Comparison of ENCODE assay signal across 31 cellular contexts in genomic region chr14:79570648-79571047, GRCh38.
"Had no signal": no experiment of that assay in that cellular context is flagged by ENCODE, and none has a peak within 500 bp of the region (broad histone marks: within the 10 kb centered on the region; RNA-seq: fewer than 3 reads in every experiment).

No MANE protein-coding gene starts in this region.

- H3K4me3 Mint-ChIP-seq: activated B cell treated with CpG ODN at 0.5 μM for 24 hours; activated CD8-positive, alpha-beta T cell treated with anti-CD3 and anti-CD28 coated beads for 36 hours; activated naive CD8-positive, alpha-beta T cell; activated T-cell treated with anti-CD3 and anti-CD28 coated beads, Interleukin-2, amount 50 U/mL, for 4 hours; activated T-helper 17 cell treated with anti-CD3 and anti-CD28 coated beads, Interleukin-2, amount 50 U/mL, for 72 hours; effector memory CD8-positive, alpha-beta T cell; T-helper 2 cell treated with Interferon-gamma antibody and Interleukin-4, amounts not matched to agents 5 μg/mL and 100 μg/mL, for 36 hours had no signal

- H3K36me3 Mint-ChIP-seq: activated naive CD8-positive, alpha-beta T cell had no signal

- ATAC-seq: activated CD4-positive, CD25-positive, alpha-beta regulatory T cell treated with anti-CD3 and anti-CD28 coated beads, Interleukin-2, amount 50 U/mL, for 24 hours; activated CD8-positive, alpha-beta T cell treated with anti-CD3 and anti-CD28 coated beads for 36 hours; activated T-cell treated with anti-CD3 and anti-CD28 coated beads, Interleukin-2, amount 50 U/mL, for 4 hours; activated T-helper 17 cell treated with anti-CD3 and anti-CD28 coated beads, Interleukin-2, amount 50 U/mL, for 72 hours; effector memory CD8-positive, alpha-beta T cell; foreskin keratinocyte; gastrocnemius medialis; heart right ventricle had no signal

- H3K27ac Mint-ChIP-seq: activated B cell treated with CpG ODN at 0.5 μM for 24 hours; activated CD8-positive, alpha-beta T cell treated with anti-CD3 and anti-CD28 coated beads for 36 hours; activated naive CD8-positive, alpha-beta T cell; activated T-helper 17 cell treated with anti-CD3 and anti-CD28 coated beads, Interleukin-2, amount 50 U/mL, for 72 hours; effector memory CD8-positive, alpha-beta T cell; T-helper 2 cell treated with Interferon-gamma antibody and Interleukin-4, amounts not matched to agents 5 μg/mL and 100 μg/mL, for 36 hours had no signal

- H3K79me2 ChIP-seq: hepatocyte had no signal

- H3K27ac ChIP-seq: brain microvascular endothelial cell, esophagus muscularis mucosa, foreskin keratinocyte, gastrocnemius medialis, heart right ventricle, hepatocyte, WERI-Rb-1 had no signal

- H3K4me1 Mint-ChIP-seq: activated B cell treated with CpG ODN at 0.5 μM for 24 hours; activated T-helper 17 cell treated with anti-CD3 and anti-CD28 coated beads, Interleukin-2, amount 50 U/mL, for 72 hours had no signal

- DNase-seq: activated B cell treated with CpG ODN at 0.5 μM for 24 hours; activated CD4-positive, alpha-beta T cell treated with anti-CD3 and anti-CD28 coated beads for 48 hours; activated CD4-positive, alpha-beta T cell treated with anti-CD3 and anti-CD28 coated beads, Interleukin-2, amount 50 U/mL, for 1 hour; activated CD4-positive, alpha-beta T cell treated with anti-CD3 and anti-CD28 coated beads, Interleukin-2, amount 50 U/mL, for 48 hours; activated CD8-positive, alpha-beta memory T cell treated with anti-CD3 and anti-CD28 coated beads for 24 hours; activated CD8-positive, alpha-beta T cell treated with anti-CD3 and anti-CD28 coated beads for 36 hours; activated effector memory CD4-positive, alpha-beta T cell treated with Interleukin-2 at 50 U/mL for 16 hours; activated gamma-delta T cell treated with Interleukin-2 at 50 U/mL for 16 hours; activated naive CD4-positive, alpha-beta T cell treated with anti-CD3 and anti-CD28 coated beads, Interleukin-2, amount 50 U/mL, for 16 hours; activated naive CD4-positive, alpha-beta T cell treated with Interleukin-2 at 50 U/mL for 16 hours; activated T-cell treated with anti-CD3 and anti-CD28 coated beads, Interleukin-2, amount 50 U/mL, for 4 hours; amniotic stem cell; anterior cingulate cortex; brain microvascular endothelial cell; cortex of kidney; dermis blood vessel endothelial cell; effector CD4-positive, alpha-beta T cell; effector memory CD8-positive, alpha-beta T cell; erythroblast; foreskin keratinocyte; gastrocnemius medialis; glutamatergic neuron; heart right ventricle; T1000; WERI-Rb-1 had no signal

- H3K9me3 ChIP-seq: esophagus muscularis mucosa, gastrocnemius medialis, heart right ventricle had no signal

- H3K4me1 ChIP-seq: foreskin keratinocyte, gastrocnemius medialis, heart right ventricle had no signal

- H2AFZ ChIP-seq: hepatocyte had no signal

- H3K4me2 ChIP-seq: hepatocyte had no signal

- H3K9me3 Mint-ChIP-seq: activated B cell treated with CpG ODN at 0.5 μM for 24 hours; activated CD8-positive, alpha-beta T cell treated with anti-CD3 and anti-CD28 coated beads for 36 hours had no signal

- H3K4me3 ChIP-seq: esophagus muscularis mucosa, gastrocnemius medialis, heart right ventricle, hepatocyte had no signal

- H3K27me3 Mint-ChIP-seq: activated B cell treated with CpG ODN at 0.5 μM for 24 hours; activated CD8-positive, alpha-beta T cell treated with anti-CD3 and anti-CD28 coated beads for 36 hours; activated naive CD8-positive, alpha-beta T cell; activated T-helper 17 cell treated with anti-CD3 and anti-CD28 coated beads, Interleukin-2, amount 50 U/mL, for 72 hours; effector memory CD8-positive, alpha-beta T cell had no signal

- H3K36me3 ChIP-seq: brain microvascular endothelial cell, esophagus muscularis mucosa, gastrocnemius medialis, heart right ventricle, WERI-Rb-1 had no signal

- H3K27me3 ChIP-seq: brain microvascular endothelial cell, esophagus muscularis mucosa, foreskin keratinocyte, gastrocnemius medialis, heart right ventricle, hepatocyte had no signal
